In the genomic region with DNA sequence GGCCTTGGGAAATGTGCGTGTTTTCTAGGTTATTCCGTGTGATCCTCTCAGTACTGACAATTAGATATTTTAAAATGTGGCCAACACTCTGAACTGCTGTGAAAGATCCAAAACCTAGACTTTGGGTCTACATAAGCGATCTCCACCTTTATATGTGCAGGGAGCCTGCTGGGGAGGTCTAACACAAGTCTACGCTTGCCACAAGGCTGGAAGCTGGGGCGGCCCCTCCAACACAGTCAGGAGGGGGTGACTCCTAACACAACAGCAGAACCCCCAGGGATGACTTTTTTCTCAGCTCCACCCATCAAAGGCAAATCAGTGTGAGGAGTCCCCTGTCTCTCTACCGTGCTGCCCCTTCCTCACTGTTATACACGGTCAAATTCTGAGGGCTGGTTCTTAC, we compare ENCODE assay signal across 35 cellular contexts.
"Had no signal": no experiment of that assay in that cellular context is flagged by ENCODE, and none has a peak within 500 bp of the region (broad histone marks: within the 10 kb centered on the region; RNA-seq: fewer than 3 reads in every experiment).

No MANE protein-coding gene starts in this region.

- DNase-seq: activated B cell treated with CpG ODN at 0.5 μM for 24 hours; activated CD4-positive, alpha-beta memory T cell treated with anti-CD3 and anti-CD28 coated beads for 36 hours; activated CD4-positive, alpha-beta T cell treated with anti-CD3 and anti-CD28 coated beads for 36 hours; activated CD4-positive, alpha-beta T cell treated with anti-CD3 and anti-CD28 coated beads for 48 hours; activated CD4-positive, alpha-beta T cell treated with anti-CD3 and anti-CD28 coated beads, Interleukin-2, amount 50 U/mL, for 1 hour; activated CD4-positive, alpha-beta T cell treated with anti-CD3 and anti-CD28 coated beads, Interleukin-2, amount 50 U/mL, for 4 hours; activated CD4-positive, CD25-positive, alpha-beta regulatory T cell treated with anti-CD3 and anti-CD28 coated beads, Interleukin-2, amount 50 U/mL, for 72 hours; activated CD8-positive, alpha-beta memory T cell treated with anti-CD3 and anti-CD28 coated beads, Interleukin-2, amount 50 U/mL, for 4 hours; activated CD8-positive, alpha-beta T cell treated with anti-CD3 and anti-CD28 coated beads for 36 hours; activated effector memory CD4-positive, alpha-beta T cell treated with anti-CD3 and anti-CD28 coated beads, Interleukin-2, amount 50 U/mL, for 16 hours; activated gamma-delta T cell treated with Interleukin-2 at 50 U/mL for 16 hours; activated naive CD4-positive, alpha-beta T cell; activated naive CD4-positive, alpha-beta T cell treated with anti-CD3 and anti-CD28 coated beads for 36 hours; activated naive CD4-positive, alpha-beta T cell treated with anti-CD3 and anti-CD28 coated beads, Interleukin-2, amount 50 U/mL, for 16 hours; activated naive CD8-positive, alpha-beta T cell treated with anti-CD3 and anti-CD28 coated beads for 36 hours; activated T-cell treated with anti-CD3 and anti-CD28 coated beads for 4 hours; activated T-cell treated with anti-CD3 and anti-CD28 coated beads, Interleukin-2, amount 50 U/mL, for 1 hour; activated T-cell treated with anti-CD3 and anti-CD28 coated beads, Interleukin-2, amount 50 U/mL, for 4 hours; activated T-cell treated with anti-CD3 and anti-CD28 coated beads, Interleukin-2, amount 50 U/mL, for 72 hours; adrenal gland; amniotic stem cell; aorta; body of pancreas; brain microvascular endothelial cell; central memory CD4-positive, alpha-beta T cell; T-helper 1 cell; T-helper 2 cell; T-helper 9 cell had no signal

- H3K4me1 Mint-ChIP-seq: activated B cell treated with CpG ODN at 0.5 μM for 24 hours; activated CD4-positive, alpha-beta T cell treated with anti-CD3 and anti-CD28 coated beads for 36 hours; activated naive CD8-positive, alpha-beta T cell treated with anti-CD3 and anti-CD28 coated beads for 36 hours; activated T-helper 17 cell treated with anti-CD3 and anti-CD28 coated beads, Interleukin-2, amount 50 U/mL, for 72 hours had no signal

- H3K27ac ChIP-seq: adrenal gland, body of pancreas, brain microvascular endothelial cell, breast epithelium, VCaP had no signal

- H3K9me3 ChIP-seq: adrenal gland, body of pancreas had no signal

- H3K36me3 ChIP-seq: adrenal gland, brain microvascular endothelial cell, breast epithelium had no signal

- H3K4me3 Mint-ChIP-seq: activated B cell treated with CpG ODN at 0.5 μM for 24 hours; activated CD4-positive, alpha-beta memory T cell treated with anti-CD3 and anti-CD28 coated beads for 36 hours; activated CD4-positive, alpha-beta T cell treated with anti-CD3 and anti-CD28 coated beads for 36 hours; activated CD8-positive, alpha-beta T cell treated with anti-CD3 and anti-CD28 coated beads for 36 hours; activated naive CD4-positive, alpha-beta T cell treated with anti-CD3 and anti-CD28 coated beads for 36 hours; activated naive CD8-positive, alpha-beta T cell treated with anti-CD3 and anti-CD28 coated beads for 36 hours; activated T-cell treated with anti-CD3 and anti-CD28 coated beads, Interleukin-2, amount 50 U/mL, for 4 hours; activated T-cell treated with anti-CD3 and anti-CD28 coated beads, Interleukin-2, amount 50 U/mL, for 72 hours; activated T-helper 1 cell treated with anti-CD3 and anti-CD28 coated beads, Interleukin-12 subunit alpha, Interleukin-12 subunit beta, Interleukin-2, Interleukin-4 antibody, amounts not matched to agents 30 ng/mL and 10 ng/mL and 1 ng/mL, durations not matched to agents 14 hours and 24 hours and 36 hours; activated T-helper 17 cell treated with anti-CD3 and anti-CD28 coated beads, Interleukin-2, amount 50 U/mL, for 72 hours; T-helper 1 cell treated with Interleukin-12 subunit alpha and Interleukin-12 subunit beta and Interleukin-4 antibody, amounts not matched to agents 30 μg/mL and 1 μg/mL, for 36 hours; T-helper 2 cell treated with Interferon-gamma antibody and Interleukin-4, amounts not matched to agents 5 μg/mL and 100 μg/mL, for 36 hours had no signal

- H3K27me3 Mint-ChIP-seq: activated B cell treated with CpG ODN at 0.5 μM for 24 hours; activated CD4-positive, alpha-beta T cell treated with anti-CD3 and anti-CD28 coated beads for 36 hours; activated CD8-positive, alpha-beta T cell treated with anti-CD3 and anti-CD28 coated beads for 36 hours; activated naive CD8-positive, alpha-beta T cell treated with anti-CD3 and anti-CD28 coated beads for 36 hours had no signal

- H3K4me1 ChIP-seq: adrenal gland, body of pancreas, breast epithelium had no signal

- H3K27ac Mint-ChIP-seq: activated B cell treated with CpG ODN at 0.5 μM for 24 hours; activated CD4-positive, alpha-beta memory T cell treated with anti-CD3 and anti-CD28 coated beads for 36 hours; activated CD4-positive, alpha-beta T cell treated with anti-CD3 and anti-CD28 coated beads for 36 hours; activated CD8-positive, alpha-beta T cell treated with anti-CD3 and anti-CD28 coated beads for 36 hours; activated naive CD4-positive, alpha-beta T cell treated with anti-CD3 and anti-CD28 coated beads for 36 hours; activated naive CD4-positive, alpha-beta T cell treated with anti-CD3 and anti-CD28 coated beads, Interleukin-2, amount 50 U/mL, for 72 hours; activated naive CD8-positive, alpha-beta T cell treated with anti-CD3 and anti-CD28 coated beads for 36 hours; activated T-cell treated with anti-CD3 and anti-CD28 coated beads, Interleukin-2, amount 50 U/mL, for 72 hours; activated T-helper 1 cell treated with anti-CD3 and anti-CD28 coated beads, Interleukin-12 subunit alpha, Interleukin-12 subunit beta, Interleukin-2, Interleukin-4 antibody, amounts not matched to agents 30 ng/mL and 10 ng/mL and 1 ng/mL, durations not matched to agents 14 hours and 24 hours and 36 hours; activated T-helper 17 cell treated with anti-CD3 and anti-CD28 coated beads, Interleukin-2, amount 50 U/mL, for 72 hours; T-helper 1 cell treated with Interleukin-12 subunit alpha and Interleukin-12 subunit beta and Interleukin-4 antibody, amounts not matched to agents 30 μg/mL and 1 μg/mL, for 36 hours; T-helper 2 cell treated with Interferon-gamma antibody and Interleukin-4, amounts not matched to agents 5 μg/mL and 100 μg/mL, for 36 hours had no signal

- ATAC-seq: activated CD4-positive, alpha-beta T cell treated with anti-CD3 and anti-CD28 coated beads for 36 hours; activated CD8-positive, alpha-beta T cell treated with anti-CD3 and anti-CD28 coated beads for 36 hours; activated naive CD4-positive, alpha-beta T cell treated with anti-CD3 and anti-CD28 coated beads, Interleukin-2, amount 50 U/mL, for 72 hours; activated T-cell treated with anti-CD3 and anti-CD28 coated beads, Interleukin-2, amount 50 U/mL, for 4 hours; activated T-cell treated with anti-CD3 and anti-CD28 coated beads, Interleukin-2, amount 50 U/mL, for 72 hours; activated T-helper 17 cell treated with anti-CD3 and anti-CD28 coated beads, Interleukin-2, amount 50 U/mL, for 72 hours; body of pancreas had no signal

- H3K36me3 Mint-ChIP-seq: activated naive CD4-positive, alpha-beta T cell treated with anti-CD3 and anti-CD28 coated beads, Interleukin-2, amount 50 U/mL, for 72 hours; activated naive CD8-positive, alpha-beta T cell treated with anti-CD3 and anti-CD28 coated beads for 36 hours had no signal

- H3K4me3 ChIP-seq: adrenal gland, body of pancreas, breast epithelium had no signal

- H3K27me3 ChIP-seq: adrenal gland, body of pancreas, brain microvascular endothelial cell, breast epithelium had no signal

- H3K9me3 Mint-ChIP-seq: activated T-helper 17 cell treated with anti-CD3 and anti-CD28 coated beads, Interleukin-2, amount 50 U/mL, for 72 hours had no signal
